14 cellular contexts compared by ENCODE assay signal in genomic region chr20:51388227-51388626, GRCh38.
A peak's percentile ranks its signal among the peaks of the same experiment; 100 is the strongest.
DNase-seq lines count a peak whose midpoint lies in the region; ATAC-seq and TF ChIP-seq lines count a peak whose summit lies in the region.
"Had no signal": no experiment of that assay in that cellular context is flagged by ENCODE, and none has a peak within 500 bp of the region (broad histone marks: within the 10 kb centered on the region; RNA-seq: fewer than 3 reads in every experiment).

No MANE protein-coding gene starts in this region.

- H3K4me1 Mint-ChIP-seq in activated T-cell treated with anti-CD3 and anti-CD28 coated beads, Interleukin-2, amount 50 U/mL, for 72 hours (ENCODE audit: low read depth) = peaks cover 85% of the 10 kb centered on the region
- peaks cover 28% of the 10 kb centered on the region for H3K4me1 Mint-ChIP-seq in chondrocyte (ENCODE audit: low read depth)

- H3K9me3 Mint-ChIP-seq in activated T-cell treated with anti-CD3 and anti-CD28 coated beads, Interleukin-2, amount 50 U/mL, for 72 hours = no peaks in the 10 kb centered on the region
- H3K9me3 Mint-ChIP-seq in chondrocyte (ENCODE audit: low read depth) = no peaks in the 10 kb centered on the region

- H3K79me2 ChIP-seq in OCI-LY3 (ENCODE audit: low read length) (no peaks in the 10 kb centered on the region), smooth muscle cell (ENCODE audit: low read depth) (no peaks in the 10 kb centered on the region)

- H3K4me1 ChIP-seq in OCI-LY3 (ENCODE audit: low read length) = peaks cover 54% of the 10 kb centered on the region
- H3K4me1 ChIP-seq in smooth muscle cell (ENCODE audit: low read depth) = peaks cover 11% of the 10 kb centered on the region

- peak overlapping the region; percentile 91 for H3K27ac Mint-ChIP-seq in activated T-cell treated with anti-CD3 and anti-CD28 coated beads, Interleukin-2, amount 50 U/mL, for 72 hours
- no peak overlapping the region for H3K27ac Mint-ChIP-seq in chondrocyte (ENCODE audit: unreplicated experiment)
- H3K27ac Mint-ChIP-seq: B cell had no signal

- H3K4me3 ChIP-seq in OCI-LY3 (ENCODE audit: low read length) = no peak overlapping the region
- H3K4me3 ChIP-seq in brain microvascular endothelial cell (ENCODE audit: low read depth, low read length) = no peak overlapping the region
- no peak overlapping the region for H3K4me3 ChIP-seq in smooth muscle cell
- H3K4me3 ChIP-seq: K562 had no signal

- H3K9me3 ChIP-seq in OCI-LY3 (ENCODE audit: insufficient read depth, low read length) (no peaks in the 10 kb centered on the region), smooth muscle cell (replicated peaks; ENCODE audit: low read depth) (no peaks in the 10 kb centered on the region)

- no peaks in the 10 kb centered on the region for H3K27me3 Mint-ChIP-seq in activated T-cell treated with anti-CD3 and anti-CD28 coated beads, Interleukin-2, amount 50 U/mL, for 72 hours (ENCODE audit: low read depth)
- no peaks in the 10 kb centered on the region for H3K27me3 Mint-ChIP-seq in chondrocyte (ENCODE audit: low read depth)
- H3K27me3 Mint-ChIP-seq: B cell had no signal

- in situ Hi-C loops in brain microvascular endothelial cell (cut with HindIII; ENCODE audit: low pct_ligation_motif_present, low sequenced_read_pairs) = loop anchor here (10.0 kb wide), 1 partner anchor 207 kb away; no protein-coding TSS in a partner anchor

- peaks cover 9 to 28% of the 10 kb centered on the region in 2 donors for H3K36me3 Mint-ChIP-seq in activated T-cell treated with anti-CD3 and anti-CD28 coated beads, Interleukin-2, amount 50 U/mL, for 72 hours (ENCODE audit: insufficient read depth in 2 of 2)
- H3K36me3 Mint-ChIP-seq in chondrocyte (ENCODE audit: low read depth) = no peaks in the 10 kb centered on the region

- no peak for TF ChIP-seq CTCF in OCI-LY3 (IDR thresholded peaks at IDR 0.05; ENCODE audit: low read depth, low read length)
- no peak for TF ChIP-seq CTCF in brain microvascular endothelial cell (IDR thresholded peaks at IDR 0.05; ENCODE audit: low read depth, low read length, missing control alignments)
- TF ChIP-seq CTCF in smooth muscle cell (IDR thresholded peaks at IDR 0.05; ENCODE audit: borderline replicate concordance, insufficient read depth, poor library complexity, severe bottlenecking) = no peak
- TF ChIP-seq CTCF in chondrocyte (IDR thresholded peaks at IDR 0.05) = no peak

- H3K27me3 ChIP-seq in OCI-LY3 (ENCODE audit: low read depth, low read length) (no peaks in the 10 kb centered on the region), brain microvascular endothelial cell (replicated peaks) (no peaks in the 10 kb centered on the region), smooth muscle cell (ENCODE audit: low read depth) (no peaks in the 10 kb centered on the region)

- H3K36me3 ChIP-seq in OCI-LY3 (replicated peaks; ENCODE audit: low read depth, low read length) (peaks cover 64% of the 10 kb centered on the region), brain microvascular endothelial cell (replicated peaks) (peaks cover 6% of the 10 kb centered on the region), smooth muscle cell (ENCODE audit: low read depth) (no peaks in the 10 kb centered on the region)

- peaks cover 4% of the 10 kb centered on the region for H3F3A ChIP-seq in smooth muscle cell (ENCODE audit: low read depth)

- peak; percentile 46 to 59 for ATAC-seq in activated T-cell treated with anti-CD3 and anti-CD28 coated beads, Interleukin-2, amount 50 U/mL, for 72 hours (replicated peaks in 1 of 2)
- ATAC-seq in GM18861 (IDR thresholded peaks at IDR 0.05; ENCODE audit: unreplicated experiment) = no peak
- ATAC-seq: K562 had no signal

- H2AFZ ChIP-seq in OCI-LY3 (ENCODE audit: low read depth, low read length) = no peak overlapping the region
- no peak overlapping the region for H2AFZ ChIP-seq in smooth muscle cell (ENCODE audit: low read depth)

- H3K4me2 ChIP-seq in OCI-LY3 (ENCODE audit: low read length) (peak overlapping the region; percentile 35), smooth muscle cell (peak overlapping the region; percentile 53)

- H3K27ac ChIP-seq in OCI-LY3 (ENCODE audit: low read length) (no peak overlapping the region), brain microvascular endothelial cell (peak overlapping the region; percentile 43), smooth muscle cell (ENCODE audit: low read depth) (peak overlapping the region; percentile 81)

- peak overlapping the region; percentile 40 to 68 for H3K4me3 Mint-ChIP-seq in activated T-cell treated with anti-CD3 and anti-CD28 coated beads, Interleukin-2, amount 50 U/mL, for 72 hours
- no peak overlapping the region for H3K4me3 Mint-ChIP-seq in chondrocyte (ENCODE audit: unreplicated experiment)
- H3K4me3 Mint-ChIP-seq: B cell had no signal

- H4K20me1 ChIP-seq in OCI-LY3 (ENCODE audit: insufficient read depth, low read length) (no peaks in the 10 kb centered on the region), smooth muscle cell (ENCODE audit: low read depth) (no peaks in the 10 kb centered on the region)

- H3K9ac ChIP-seq in OCI-LY3 (ENCODE audit: low read length) = no peak overlapping the region
- H3K9ac ChIP-seq in smooth muscle cell (ENCODE audit: low read depth) = peak overlapping the region; percentile 16

- no peak for DNase-seq in activated T-cell treated with anti-CD3 and anti-CD28 coated beads, Interleukin-2, amount 50 U/mL, for 72 hours
- no peak for DNase-seq in activated T-cell treated with anti-CD3 and anti-CD28 coated beads, Interleukin-2, amount 50 U/mL, for 1 hour
- DNase-seq in brain microvascular endothelial cell (no peak), smooth muscle cell (lab: John Stamatoyannopoulos, UW; ENCODE audit: unreplicated experiment) (no peak), chondrocyte (ENCODE audit: low spot score) (no peak), activated gamma-delta T cell treated with Interleukin-2 at 50 U/mL for 16 hours (no peak)
- DNase-seq: activated CD4-positive, alpha-beta T cell treated with anti-CD3 and anti-CD28 coated beads, Interleukin-2, amount 50 U/mL, for 1 hour; GF-D8; NCI-H187; stimulated activated CD4-positive, alpha-beta T cell treated with anti-CD3 and anti-CD28 coated beads, Interleukin-1b, Interleukin-23, amount 100 ng/mL, for 48 hours had no signal
